1 cellular context compared by ENCODE assay signal in the genomic region with DNA sequence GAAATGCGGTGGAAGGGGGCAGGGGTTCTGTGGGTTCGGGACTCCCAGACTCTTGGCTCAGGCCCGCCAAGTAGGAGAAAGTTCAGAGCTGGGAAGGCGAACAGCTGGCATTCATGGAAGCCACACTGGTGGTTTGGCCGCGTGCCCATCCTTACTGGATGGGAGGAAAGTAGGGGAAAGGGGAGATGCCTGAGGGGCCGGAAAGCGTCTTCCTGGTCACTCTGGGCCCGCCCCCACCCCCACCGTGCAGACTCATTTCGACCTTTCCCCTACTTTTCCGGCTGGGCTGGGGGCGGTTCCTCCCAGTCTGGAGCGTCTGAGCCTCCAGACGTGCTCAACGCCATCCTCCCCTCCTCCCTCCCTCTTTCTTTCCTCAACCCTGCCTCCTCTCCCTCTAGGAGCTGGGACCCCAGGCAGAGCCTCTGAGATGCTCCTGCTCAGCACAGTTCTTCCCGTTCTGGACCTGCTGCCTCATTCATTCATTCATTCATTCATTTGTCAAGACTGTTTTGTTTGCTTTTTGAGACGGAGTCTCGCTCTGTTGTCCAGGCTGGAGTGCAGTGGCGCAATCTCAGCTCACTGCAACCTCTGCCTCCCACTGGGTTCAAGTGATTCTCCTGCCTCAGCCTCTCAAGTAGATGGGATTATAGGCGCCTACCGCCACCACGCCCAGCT.
A peak's percentile ranks its signal among the peaks of the same experiment; 100 is the strongest.
TF ChIP-seq lines count a peak whose summit lies in the region.

No MANE protein-coding gene starts in this region.

TF ChIP-seq in WTC11, 78 proteins besides CTCF, POLR2A, EP300 and RAD21 (continued from another document):
- 0 out of 2 replicates have a peak, but pooled peaks have one; percentile 12 for TF ChIP-seq NR2C2 (CRISPR knock-in tag; IDR thresholded peaks at IDR 0.05)
- no peak for TF ChIP-seq JUN (CRISPR knock-in tag; IDR thresholded peaks at IDR 0.05)
- peak; percentile 38; the same call in 1 of the 2 replicates for TF ChIP-seq ZNF263 (CRISPR knock-in tag; IDR thresholded peaks at IDR 0.05; ENCODE audit: low read depth)
- no peak for TF ChIP-seq CBFB (CRISPR knock-in tag; IDR thresholded peaks at IDR 0.05; ENCODE audit: low read depth)
